ENCODE assay signal across 8 cellular contexts in genomic region chr13:29594710-29595379, GRCh38. TPM values are rescaled to one million over a fixed set of nuclear protein-coding genes. Genes with fewer than 3 reads are reported as not detected.
DNase-seq lines count a peak whose midpoint lies in the region; ATAC-seq and TF ChIP-seq lines count a peak whose summit lies in the region.

No MANE protein-coding gene starts in this region.

- H3K9me3 ChIP-seq in BLaER1 (no peaks in the 10 kb centered on the region), upper lobe of right lung (no peaks in the 10 kb centered on the region)

- intact Hi-C loops in head of caudate nucleus (cut with DNase I) (loop anchor here (10.0 kb wide), 1 partner anchor 520 kb away; no protein-coding TSS in a partner anchor), posterior cingulate gyrus (cut with DNase I) (loop anchor here (5.0 to 10.0 kb wide), 2 partner anchors 252 to 520 kb away; no protein-coding TSS in a partner anchor), upper lobe of right lung (cut with DNase I) (no loop called here)

- no peak for TF ChIP-seq CTCF in upper lobe of right lung (IDR thresholded peaks at IDR 0.05)

- peak overlapping the region; percentile 99 for H3K9ac ChIP-seq in BLaER1

- peak; percentile 12 for DNase-seq in SIG-M5 (lab: John Stamatoyannopoulos, UW)
- DNase-seq in activated naive CD4-positive, alpha-beta T cell treated with anti-CD3 and anti-CD28 coated beads, Interleukin-2, amount 50 U/mL, for 16 hours = peak; percentile 79
- peak in 37 of 42 donors; percentile 26 to 76 (median 52) for DNase-seq in head of caudate nucleus
- DNase-seq in posterior cingulate gyrus = peak; percentile 35 to 93 (median 62)
- DNase-seq in upper lobe of right lung = peak; percentile 90

- H3K4me3 ChIP-seq in BLaER1 = peak overlapping the region; percentile 98
- peak overlapping the region; percentile 75 for H3K4me3 ChIP-seq in upper lobe of right lung

- H4K20me1 ChIP-seq in BLaER1 = peaks cover 45% of the 10 kb centered on the region

- H3K4me1 ChIP-seq in BLaER1 (peaks cover 41% of the 10 kb centered on the region), upper lobe of right lung (peaks cover 7% of the 10 kb centered on the region)

- peak overlapping the region; percentile 82 for H3K4me2 ChIP-seq in BLaER1

- ATAC-seq in GM19043 (IDR thresholded peaks at IDR 0.05; ENCODE audit: low read depth, unreplicated experiment) = peak; percentile 21
- ATAC-seq in HG03175 (IDR thresholded peaks at IDR 0.05; ENCODE audit: unreplicated experiment) = peak; percentile 40
- peak; percentile 75 for ATAC-seq in upper lobe of right lung

- H3K27ac ChIP-seq in BLaER1 (peak overlapping the region; percentile 99), upper lobe of right lung (peak overlapping the region; percentile 86)

- H3K36me3 ChIP-seq in BLaER1 = peaks cover 34% of the 10 kb centered on the region
- H3K36me3 ChIP-seq in upper lobe of right lung = no peaks in the 10 kb centered on the region

- H3K27me3 ChIP-seq in BLaER1 = no peaks in the 10 kb centered on the region
- H3K27me3 ChIP-seq in upper lobe of right lung = no peaks in the 10 kb centered on the region

RNA-seq across cellular contexts. Expression of gene SLC7A1, which starts 0.6 kb away (rescaled TPM):
- total RNA-seq in upper lobe of right lung = 30.2 TPM

Comparison
In these comparisons a context has a peak if more than half of its experiments do, and no peak if none do; other contexts are left out.
1. Peak in every context shown above with its lines: DNase-seq, ATAC-seq, H3K4me3 ChIP-seq and H3K27ac ChIP-seq.
2. ATAC-seq: peak in every context shown above with its lines; median percentile 75 in upper lobe of right lung; 40 in HG03175; 21 in GM19043.
3. DNase-seq: peak in every context shown above with its lines; median percentile 90 in upper lobe of right lung; 79 in activated naive CD4-positive, alpha-beta T cell treated with anti-CD3 and anti-CD28 coated beads, Interleukin-2, amount 50 U/mL, for 16 hours; 62 in posterior cingulate gyrus; 52 in head of caudate nucleus; 12 in SIG-M5.